ENCODE assay signal across 9 cellular contexts in the genomic region with DNA sequence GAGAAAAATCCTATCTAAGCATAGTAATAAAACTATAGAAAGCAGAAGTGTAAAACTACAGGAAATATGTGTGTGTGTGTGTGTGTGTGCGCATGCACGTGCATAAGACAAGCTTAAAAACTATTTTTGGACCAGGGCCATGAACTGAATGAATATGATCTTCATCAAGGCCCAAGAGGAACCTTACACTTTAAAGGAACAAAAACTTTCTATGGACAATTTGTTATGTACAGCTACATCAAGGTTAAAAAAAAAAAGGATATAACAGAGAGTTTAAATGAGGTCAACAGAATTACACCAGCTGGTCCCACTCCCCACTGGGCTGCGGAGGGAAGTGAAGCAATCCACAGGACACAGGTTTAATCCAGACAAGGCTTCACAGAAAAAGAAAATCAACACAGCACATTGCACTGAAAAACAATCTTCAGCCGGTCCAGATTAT.
A peak's percentile ranks its signal among the peaks of the same experiment; 100 is the strongest.
DNase-seq lines count a peak whose midpoint lies in the region; FAIRE-seq and TF ChIP-seq lines count a peak whose summit lies in the region.
"Had no signal": no experiment of that assay in that cellular context is flagged by ENCODE, and none has a peak within 500 bp of the region (broad histone marks: within the 10 kb centered on the region; RNA-seq: fewer than 3 reads in every experiment).

No MANE protein-coding gene starts in this region.

- H3K4me3 ChIP-seq in astrocyte (ENCODE audit: insufficient read depth, low read depth, low read length): no peak overlapping the region
- H3K4me3 ChIP-seq in mesodermal cell (ENCODE audit: extremely low read depth, insufficient read depth, low read length, poor library complexity, severe bottlenecking): no peak overlapping the region

- H3K79me2 ChIP-seq in astrocyte (ENCODE audit: insufficient read depth, low read length): no peaks in the 10 kb centered on the region

- H3K36me3 ChIP-seq in astrocyte (ENCODE audit: insufficient read depth, low read length): no peaks in the 10 kb centered on the region
- no peaks in the 10 kb centered on the region for H3K36me3 ChIP-seq in mesodermal cell (ENCODE audit: control insufficient read depth, insufficient read depth, low read length)

- H3K9me3 ChIP-seq in astrocyte (ENCODE audit: insufficient read depth, low read depth, low read length): no peaks in the 10 kb centered on the region
- H3K9me3 ChIP-seq in mesodermal cell (ENCODE audit: control insufficient read depth, low read length): no peaks in the 10 kb centered on the region

- H2AFZ ChIP-seq in astrocyte (ENCODE audit: low read depth, low read length): no peak overlapping the region

- H4K20me1 ChIP-seq in astrocyte (ENCODE audit: insufficient read depth, low read length): no peaks in the 10 kb centered on the region

- CTCF ChIA-PET in activated CD4-positive, alpha-beta memory T cell treated with anti-CD3 and anti-CD28 coated beads, Interleukin-2, amount 10 ng/mL, durations not matched to agents 7 days and 5 days (lab: Charles Lee): no interaction called here

- no peaks in the 10 kb centered on the region for H3K27me3 Mint-ChIP-seq in astrocyte (ENCODE audit: low read depth, unreplicated experiment)
- H3K27me3 Mint-ChIP-seq in activated CD4-positive, alpha-beta memory T cell treated with anti-CD3 and anti-CD28 coated beads, Interleukin-2, amount 10 ng/mL, durations not matched to agents 7 days and 5 days: peaks cover 3% of the 10 kb centered on the region

- peaks cover 25% of the 10 kb centered on the region for H3K4me1 Mint-ChIP-seq in astrocyte (ENCODE audit: low read depth, unreplicated experiment)
- no peaks in the 10 kb centered on the region for H3K4me1 Mint-ChIP-seq in activated CD4-positive, alpha-beta memory T cell treated with anti-CD3 and anti-CD28 coated beads, Interleukin-2, amount 10 ng/mL, durations not matched to agents 7 days and 5 days

- FAIRE-seq in astrocyte (lab: Jason Lieb, UNC): no peak

- H3K9ac ChIP-seq in astrocyte (ENCODE audit: low read length): no peak overlapping the region

- WGBS in mesodermal cell (ENCODE audit: insufficient coverage in 2 of 2), 2 experiments: no CpG with 5 or more reads among the region's 4 CpGs

- no peaks in the 10 kb centered on the region for H3K27me3 ChIP-seq in astrocyte (ENCODE audit: insufficient read depth, low read length)

- peak overlapping the region; percentile 88 for H3K27ac Mint-ChIP-seq in astrocyte (ENCODE audit: unreplicated experiment)
- no peak overlapping the region for H3K27ac Mint-ChIP-seq in activated CD4-positive, alpha-beta memory T cell treated with anti-CD3 and anti-CD28 coated beads, Interleukin-2, amount 10 ng/mL, durations not matched to agents 7 days and 5 days

- no peak for TF ChIP-seq CTCF in astrocyte (IDR thresholded peaks at IDR 0.05; ENCODE audit: insufficient read depth, low read depth, low read length)

- H3K4me2 ChIP-seq in astrocyte (ENCODE audit: low read length): no peak overlapping the region

- DNase-seq in COR-L47 (lab: John Stamatoyannopoulos, UW) (peak; percentile 45), NCI-H1092 (lab: John Stamatoyannopoulos, UW) (peak; percentile 47), astrocyte (ENCODE audit: low read depth) (peak; percentile 30), activated gamma-delta T cell treated with Interleukin-2 at 50 U/mL for 16 hours (no peak), D341Med (ENCODE audit: low spot score) (no peak)
- DNase-seq in activated CD4-positive, alpha-beta memory T cell treated with anti-CD3 and anti-CD28 coated beads, Interleukin-2, amount 10 ng/mL, durations not matched to agents 7 days and 5 days: no peak
- no peak for DNase-seq in activated naive CD4-positive, alpha-beta T cell (lab: John Stamatoyannopoulos, UW)
- DNase-seq: stimulated activated naive CD4-positive, alpha-beta T cell had no signal

- no peaks in the 10 kb centered on the region for H3K9me3 Mint-ChIP-seq in astrocyte (ENCODE audit: unreplicated experiment)
- no peaks in the 10 kb centered on the region for H3K9me3 Mint-ChIP-seq in activated CD4-positive, alpha-beta memory T cell treated with anti-CD3 and anti-CD28 coated beads, Interleukin-2, amount 10 ng/mL, durations not matched to agents 7 days and 5 days

- H3K4me1 ChIP-seq in astrocyte (ENCODE audit: insufficient read depth, low read length): no peaks in the 10 kb centered on the region
- H3K4me1 ChIP-seq in mesodermal cell (ENCODE audit: control insufficient read depth, insufficient read depth, low read length, poor library complexity, severe bottlenecking): peaks cover 35% of the 10 kb centered on the region

- POLR2A ChIA-PET in activated CD4-positive, alpha-beta memory T cell treated with anti-CD3 and anti-CD28 coated beads, Interleukin-2, amount 10 ng/mL, durations not matched to agents 7 days and 5 days (lab: Charles Lee): no interaction called here

- H3K36me3 Mint-ChIP-seq in astrocyte (ENCODE audit: low read depth, unreplicated experiment): no peaks in the 10 kb centered on the region
- H3K36me3 Mint-ChIP-seq in activated CD4-positive, alpha-beta memory T cell treated with anti-CD3 and anti-CD28 coated beads, Interleukin-2, amount 10 ng/mL, durations not matched to agents 7 days and 5 days (ENCODE audit: low read depth): no peaks in the 10 kb centered on the region

- no peak overlapping the region for H3K27ac ChIP-seq in astrocyte (ENCODE audit: low read depth, low read length)
- H3K27ac ChIP-seq in mesodermal cell (ENCODE audit: low read depth, low read length, severe bottlenecking): peak overlapping the region; percentile 84

- no peak overlapping the region for H3K4me3 Mint-ChIP-seq in astrocyte (ENCODE audit: unreplicated experiment)
- H3K4me3 Mint-ChIP-seq in activated CD4-positive, alpha-beta memory T cell treated with anti-CD3 and anti-CD28 coated beads, Interleukin-2, amount 10 ng/mL, durations not matched to agents 7 days and 5 days: no peak overlapping the region

Comparison
In these comparisons a context has a peak if more than half of its experiments do, and no peak if none do; other contexts are left out.
1. DNase-seq: peak in COR-L47 (single experiment), NCI-H1092 (single experiment) and astrocyte (single experiment); none in activated gamma-delta T cell treated with Interleukin-2 at 50 U/mL for 16 hours (single experiment), activated CD4-positive, alpha-beta memory T cell treated with anti-CD3 and anti-CD28 coated beads, Interleukin-2, amount 10 ng/mL, durations not matched to agents 7 days and 5 days (single experiment), activated naive CD4-positive, alpha-beta T cell (0 of 4) and D341Med (single experiment).